16 cellular contexts compared by ENCODE assay signal in the genomic region with DNA sequence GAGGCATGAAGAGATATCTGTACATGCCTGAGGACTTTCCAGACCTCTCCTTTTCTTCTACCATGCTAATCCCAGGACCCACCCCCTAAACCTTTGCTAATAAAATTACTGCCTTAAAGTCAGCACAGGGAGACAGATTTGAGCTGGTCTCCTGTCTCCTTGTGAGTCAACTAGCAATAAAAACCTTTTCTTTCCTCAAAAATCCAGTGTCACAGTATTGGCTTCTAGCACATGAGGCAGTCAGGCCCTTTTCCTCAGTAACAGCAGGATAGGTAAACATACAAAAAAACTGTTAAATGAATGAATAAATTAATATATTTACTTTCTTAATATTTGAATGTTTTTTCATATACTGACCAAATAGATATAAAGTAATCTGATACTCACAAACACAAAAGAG.
"Had no signal": no experiment of that assay in that cellular context is flagged by ENCODE, and none has a peak within 500 bp of the region (broad histone marks: within the 10 kb centered on the region; RNA-seq: fewer than 3 reads in every experiment).

No MANE protein-coding gene starts in this region.

- H3K27ac Mint-ChIP-seq: natural killer cell treated with Interleukin-12 subunit alpha and Interleukin-12 subunit beta and Interleukin-15 and Interleukin-18, amount 100 ng/mL, for 72 hours; stimulated activated naive B cell treated with anti-CD40 and anti-IgM and Interleukin-4, amounts not matched to agents 10 μg/mL and 1 μg/mL and 100 μg/mL, for 72 hours; stimulated activated naive CD8-positive, alpha-beta T cell treated with anti-CD3 and anti-CD28 coated beads, Interleukin-15, amount 100 ng/mL, for 72 hours had no signal

- H3K4me1 ChIP-seq: colonic mucosa, esophagus squamous epithelium, transverse colon had no signal

- H3K27ac ChIP-seq: colonic mucosa, esophagus squamous epithelium, thoracic aorta, transverse colon had no signal

- H3K27me3 Mint-ChIP-seq: natural killer cell treated with Interleukin-12 subunit alpha and Interleukin-12 subunit beta and Interleukin-15 and Interleukin-18, amount 100 ng/mL, for 72 hours; stimulated activated naive B cell treated with anti-CD40 and anti-IgM and Interleukin-4, amounts not matched to agents 10 μg/mL and 1 μg/mL and 100 μg/mL, for 72 hours; stimulated activated naive CD8-positive, alpha-beta T cell treated with anti-CD3 and anti-CD28 coated beads, Interleukin-15, amount 100 ng/mL, for 72 hours had no signal

- H3K9me3 Mint-ChIP-seq: natural killer cell treated with Interleukin-12 subunit alpha and Interleukin-12 subunit beta and Interleukin-15 and Interleukin-18, amount 100 ng/mL, for 72 hours; stimulated activated naive B cell treated with anti-CD40 and anti-IgM and Interleukin-4, amounts not matched to agents 10 μg/mL and 1 μg/mL and 100 μg/mL, for 72 hours; stimulated activated naive CD8-positive, alpha-beta T cell treated with anti-CD3 and anti-CD28 coated beads, Interleukin-15, amount 100 ng/mL, for 72 hours had no signal

- H3K4me1 Mint-ChIP-seq: stimulated activated naive CD8-positive, alpha-beta T cell treated with anti-CD3 and anti-CD28 coated beads, Interleukin-15, amount 100 ng/mL, for 72 hours had no signal

- H3K36me3 Mint-ChIP-seq: natural killer cell treated with Interleukin-12 subunit alpha and Interleukin-12 subunit beta and Interleukin-15 and Interleukin-18, amount 100 ng/mL, for 72 hours; stimulated activated naive B cell treated with anti-CD40 and anti-IgM and Interleukin-4, amounts not matched to agents 10 μg/mL and 1 μg/mL and 100 μg/mL, for 72 hours had no signal

- DNase-seq: colonic mucosa; dermis blood vessel endothelial cell; esophagus squamous epithelium; foreskin fibroblast; head of caudate nucleus; hippocampal formation; kidney glomerular epithelial cell; mammary epithelial cell; posterior cingulate gyrus; stimulated activated CD4-positive, alpha-beta T cell treated with anti-CD3 and anti-CD28 coated beads, Interleukin-2, amount 100 ng/mL, for 24 hours; stimulated activated CD4-positive, alpha-beta T cell treated with anti-CD3 and anti-CD28 coated beads, Interleukin-4, amount 100 ng/mL, for 4 hours; stimulated activated naive B cell treated with anti-CD40 and anti-IgM and Interleukin-4, amounts not matched to agents 10 μg/mL and 1 μg/mL and 100 μg/mL, for 72 hours; stimulated activated naive CD8-positive, alpha-beta T cell treated with anti-CD3 and anti-CD28 coated beads, Interleukin-15, amount 100 ng/mL, for 72 hours; transverse colon had no signal

- H3K36me3 ChIP-seq: colonic mucosa, thoracic aorta had no signal

- H3K9me3 ChIP-seq: colonic mucosa, esophagus squamous epithelium, thoracic aorta, transverse colon had no signal

- H3K4me3 ChIP-seq: colonic mucosa, esophagus squamous epithelium, thoracic aorta, transverse colon had no signal

- H3K27me3 ChIP-seq: colonic mucosa, esophagus squamous epithelium, transverse colon had no signal

- H3K4me3 Mint-ChIP-seq: natural killer cell treated with Interleukin-12 subunit alpha and Interleukin-12 subunit beta and Interleukin-15 and Interleukin-18, amount 100 ng/mL, for 72 hours; stimulated activated naive B cell treated with anti-CD40 and anti-IgM and Interleukin-4, amounts not matched to agents 10 μg/mL and 1 μg/mL and 100 μg/mL, for 72 hours; stimulated activated naive CD8-positive, alpha-beta T cell treated with anti-CD3 and anti-CD28 coated beads, Interleukin-15, amount 100 ng/mL, for 72 hours had no signal
